ENCODE assay signal across 8 cellular contexts in the genomic region with DNA sequence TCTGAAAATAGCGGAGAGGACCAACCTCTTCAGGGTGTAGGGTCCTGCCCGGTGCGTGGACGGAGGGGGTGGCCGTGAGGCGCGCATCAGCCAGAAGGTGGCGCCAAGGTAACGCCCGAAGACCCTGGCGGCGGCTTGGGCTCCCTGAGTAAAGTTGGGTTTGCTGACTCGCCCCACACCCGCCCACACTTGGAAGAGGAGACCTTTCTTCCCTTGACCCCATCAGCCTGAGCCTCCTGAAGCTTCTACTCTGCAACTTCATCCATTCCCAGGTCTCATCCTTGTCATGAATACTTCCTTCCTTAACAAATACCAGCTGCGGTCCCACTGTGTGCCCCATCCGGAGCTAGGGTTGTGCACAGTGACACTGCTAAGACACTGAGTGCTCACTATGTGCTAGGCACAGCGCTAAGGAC. TPM values are rescaled to one million over a fixed set of nuclear protein-coding genes. Genes with fewer than 3 reads are reported as not detected.
A peak's percentile ranks its signal among the peaks of the same experiment; 100 is the strongest.
DNase-seq lines count a peak whose midpoint lies in the region; ATAC-seq and TF ChIP-seq lines count a peak whose summit lies in the region.

No MANE protein-coding gene starts in this region.

- TF ChIP-seq RAD21 in neural cell (conservative IDR thresholded peaks at IDR 0.05): peak; percentile 99

- no peaks in the 10 kb centered on the region for H3K9me2 ChIP-seq in neural cell (ENCODE audit: insufficient read depth, low read length)

- peaks cover under 1% of the 10 kb centered on the region for H3K27me3 ChIP-seq in fibroblast of lung (ENCODE audit: control insufficient read depth, insufficient read depth, low read length)
- H3K27me3 ChIP-seq in neural cell (ENCODE audit: insufficient read depth, low read depth, low read length): peaks cover 24% of the 10 kb centered on the region

- H3K27ac Mint-ChIP-seq in IgD-negative memory B cell: peak overlapping the region in 2 of 3 donors; percentile 51 to 71

- peak overlapping the region in 1 of 4 donors; percentile 48 for H3K4me3 Mint-ChIP-seq in IgD-negative memory B cell

- H3K36me3 ChIP-seq in fibroblast of lung (ENCODE audit: control insufficient read depth, insufficient read depth, low read length): no peaks in the 10 kb centered on the region
- no peaks in the 10 kb centered on the region for H3K36me3 ChIP-seq in neural cell (ENCODE audit: insufficient read depth, low read length)

- H3K9me3 ChIP-seq in fibroblast of lung (ENCODE audit: control insufficient read depth, insufficient read depth, low read depth, low read length) (no peaks in the 10 kb centered on the region), neural cell (ENCODE audit: low read length) (no peaks in the 10 kb centered on the region)

- H3K9me3 Mint-ChIP-seq in IgD-negative memory B cell: no peaks in the 10 kb centered on the region

- no peak overlapping the region for H3K4me3 ChIP-seq in fibroblast of lung (replicated peaks in 1 of 4; ENCODE audit: control extremely low read depth in 1 of 4, insufficient read depth in 1 of 4, low read depth in 3 of 4, low read length in 4 of 4)
- no peak overlapping the region for H3K4me3 ChIP-seq in neural cell (ENCODE audit: low read length)

- H2AFZ ChIP-seq in fibroblast of lung (ENCODE audit: low read length): no peak overlapping the region
- H2AFZ ChIP-seq in neural cell (ENCODE audit: low read depth, low read length): no peak overlapping the region

- no peaks in the 10 kb centered on the region for H3F3A ChIP-seq in neural cell (ENCODE audit: insufficient read depth, low read length, poor library complexity, severe bottlenecking)

- H3K79me2 ChIP-seq in fibroblast of lung (ENCODE audit: control insufficient read depth, insufficient read depth, low read length) (no peaks in the 10 kb centered on the region), neural cell (replicated peaks; ENCODE audit: insufficient read depth, low read length) (no peaks in the 10 kb centered on the region)

- TF ChIP-seq EP300 in neural cell (conservative IDR thresholded peaks at IDR 0.05; ENCODE audit: poor library complexity, severe bottlenecking): no peak

- no peak overlapping the region for H3K27ac ChIP-seq in fibroblast of lung (ENCODE audit: insufficient read depth, low read length)
- H3K27ac ChIP-seq in neural cell (ENCODE audit: low read length): no peak overlapping the region

- H3K4me2 ChIP-seq in fibroblast of lung (ENCODE audit: extremely low read depth, insufficient read depth, low read length) (no peak overlapping the region), neural cell (ENCODE audit: low read length) (peak overlapping the region; percentile 1)

- H3K4me1 ChIP-seq in fibroblast of lung (ENCODE audit: control insufficient read depth, extremely low read depth, insufficient read depth, low read length): no peaks in the 10 kb centered on the region

- H3K9ac ChIP-seq in fibroblast of lung (ENCODE audit: insufficient read depth, low read length): no peak overlapping the region
- no peak overlapping the region for H3K9ac ChIP-seq in neural cell (ENCODE audit: low read length)

- no peaks in the 10 kb centered on the region for H3K36me3 Mint-ChIP-seq in IgD-negative memory B cell

- DNase-seq in ELR (ENCODE audit: low read depth) (peak; percentile 78), OCI-M2 (lab: John Stamatoyannopoulos, UW; ENCODE audit: unreplicated experiment) (peak; percentile 22), activated T-cell treated with anti-CD3 and anti-CD28 coated beads for 48 hours (ENCODE audit: low read depth) (peak; percentile 66), fibroblast of lung (ENCODE audit: low read depth in 2 of 2) (peak; percentile 40 to 54)
- peak; percentile 30 for DNase-seq in stimulated activated naive CD4-positive, alpha-beta T cell treated with Interleukin-2 at 50 U/mL for 16 hours (lab: John Stamatoyannopoulos, UW)

- peaks cover 20% of the 10 kb centered on the region for H3K27me3 Mint-ChIP-seq in IgD-negative memory B cell

- ATAC-seq in HG03442 (IDR thresholded peaks at IDR 0.05; ENCODE audit: unreplicated experiment): no peak

- H4K20me1 ChIP-seq in fibroblast of lung (ENCODE audit: control insufficient read depth, extremely low read depth, insufficient read depth, low read length) (no peaks in the 10 kb centered on the region), neural cell (ENCODE audit: insufficient read depth) (no peaks in the 10 kb centered on the region)

- peaks cover 9 to 40% (median 26%) of the 10 kb centered on the region in 3 donors for H3K4me1 Mint-ChIP-seq in IgD-negative memory B cell

- TF ChIP-seq CTCF in fibroblast of lung (conservative IDR thresholded peaks at IDR 0.05 in 1 of 2, IDR thresholded peaks at IDR 0.05 in 1 of 2; ENCODE audit: low read depth in 1 of 2, low read length in 2 of 2) (peak; percentile 67 to 82), neural cell (IDR thresholded peaks at IDR 0.05; ENCODE audit: poor library complexity, severe bottlenecking) (peak; percentile 98)

TF ChIP-seq in neural cell, 6 proteins besides CTCF, POLR2A, EP300 and RAD21:
- TF ChIP-seq SMC3 (conservative IDR thresholded peaks at IDR 0.05; ENCODE audit: poor library complexity): peak; percentile 99
- TF ChIP-seq POLR2AphosphoS5 (IDR thresholded peaks at IDR 0.05): no peak

RNA-seq across cellular contexts. Expression of gene CD40, which starts 14.6 kb away (rescaled TPM):
- polyA plus RNA-seq in IgD-negative memory B cell (217 TPM), fibroblast of lung (0.54 and 1.5 TPM in 2 replicates), neural cell (not detected in 2 replicates)
- 2.3 and 3.1 TPM in 2 replicates for total RNA-seq in fibroblast of lung
- polyA plus RNA-seq in fibroblast of lung (2012): 0.56 and 1.4 TPM in 2 replicates
- polyA minus RNA-seq in fibroblast of lung (ENCODE audit: low replicate concordance) (0.56 TPM in 1 of 2 replicates, not detected in the other), neural cell (not detected in 2 replicates)

RNA-seq across cellular contexts. Expression of gene NCOA5, which starts 43.0 kb away (rescaled TPM):
- polyA plus RNA-seq in IgD-negative memory B cell (30.1 TPM), fibroblast of lung (18.0 and 25.7 TPM in 2 replicates), neural cell (23.0 and 29.9 TPM in 2 replicates)
- 8.1 and 10.0 TPM in 2 replicates for total RNA-seq in fibroblast of lung
- 13.4 and 19.3 TPM in 2 replicates for polyA plus RNA-seq in fibroblast of lung (2012)
- polyA minus RNA-seq in fibroblast of lung (ENCODE audit: low replicate concordance) (16.5 and 24.6 TPM in 2 replicates), neural cell (41.3 and 41.4 TPM in 2 replicates)

Comparison
In these comparisons a context has a peak if more than half of its experiments do, and no peak if none do; other contexts are left out.
1. DNase-seq: peak in every context shown above with its lines; median percentile 78 in ELR; 66 in activated T-cell treated with anti-CD3 and anti-CD28 coated beads for 48 hours; 47 in fibroblast of lung; 30 in stimulated activated naive CD4-positive, alpha-beta T cell treated with Interleukin-2 at 50 U/mL for 16 hours; 22 in OCI-M2.
2. RNA of gene CD40, which starts 14.6 kb away (polyA plus RNA-seq): 217 TPM in IgD-negative memory B cell (single experiment); 0.54 to 1.5 TPM in fibroblast of lung and not detected in neural cell; every median in the first group is over 10 times any median in the second.